ENCODE assay signal across 26 cellular contexts in the genomic region with DNA sequence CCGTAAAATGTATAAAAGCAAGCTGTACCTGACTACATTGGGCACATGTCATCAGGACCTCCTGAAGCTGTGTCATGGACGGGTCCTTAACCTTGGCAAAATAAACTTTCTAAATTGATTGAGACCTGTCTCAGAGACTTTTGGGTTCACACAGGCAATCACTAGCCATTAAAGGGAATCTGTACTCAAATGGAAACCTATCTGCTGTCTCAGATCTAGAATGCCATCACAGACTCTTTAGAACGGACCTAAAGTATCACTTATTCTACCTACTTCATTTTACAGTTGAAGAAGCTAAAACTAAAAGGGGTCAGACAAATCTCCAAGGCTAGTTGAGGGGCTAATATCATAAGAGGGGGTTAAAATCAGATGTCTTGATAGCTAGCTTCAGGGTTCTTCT. TPM values are rescaled to one million over a fixed set of nuclear protein-coding genes. Genes with fewer than 3 reads are reported as not detected.
DNase-seq lines count a peak whose midpoint lies in the region; ATAC-seq and TF ChIP-seq lines count a peak whose summit lies in the region.
"Had no signal": no experiment of that assay in that cellular context is flagged by ENCODE, and none has a peak within 500 bp of the region (broad histone marks: within the 10 kb centered on the region; RNA-seq: fewer than 3 reads in every experiment).

No MANE protein-coding gene starts in this region.

- POLR2A ChIA-PET in activated CD4-positive, alpha-beta T cell treated with anti-CD3 and anti-CD28 coated beads, Interleukin-2, amount 10 ng/mL, durations not matched to agents 7 days and 5 days (lab: Charles Lee) = no interaction called here

- 64 to 92% (median 86%) methylated on average over 3 of the region's 3 CpGs for WGBS in adrenal gland, 4 donors

- ATAC-seq in GM19351 (IDR thresholded peaks at IDR 0.05; ENCODE audit: unreplicated experiment) (peak; percentile 49), HG02588 (IDR thresholded peaks at IDR 0.05; ENCODE audit: unreplicated experiment) (no peak)
- peak; percentile 72 for ATAC-seq in activated T-helper 17 cell treated with anti-CD3 and anti-CD28 coated beads, Interleukin-2, amount 50 U/mL, for 72 hours (replicated peaks)
- ATAC-seq: left lung, right lobe of liver, upper lobe of right lung had no signal

- peak overlapping the region; percentile 45 for H3K4me3 Mint-ChIP-seq in activated CD4-positive, alpha-beta T cell treated with anti-CD3 and anti-CD28 coated beads, Interleukin-2, amount 10 ng/mL, durations not matched to agents 7 days and 5 days
- peak overlapping the region; percentile 55 for H3K4me3 Mint-ChIP-seq in activated T-helper 17 cell treated with anti-CD3 and anti-CD28 coated beads, Interleukin-2, amount 50 U/mL, for 72 hours
- H3K4me3 Mint-ChIP-seq: mesothelial cell of epicardium had no signal

- peaks cover 62% of the 10 kb centered on the region for H3K4me1 Mint-ChIP-seq in activated CD4-positive, alpha-beta T cell treated with anti-CD3 and anti-CD28 coated beads, Interleukin-2, amount 10 ng/mL, durations not matched to agents 7 days and 5 days
- peaks cover 18% of the 10 kb centered on the region for H3K4me1 Mint-ChIP-seq in activated T-helper 17 cell treated with anti-CD3 and anti-CD28 coated beads, Interleukin-2, amount 50 U/mL, for 72 hours
- H3K4me1 Mint-ChIP-seq: mesothelial cell of epicardium had no signal

- peaks cover 84% of the 10 kb centered on the region for H3K36me3 Mint-ChIP-seq in activated CD4-positive, alpha-beta T cell treated with anti-CD3 and anti-CD28 coated beads, Interleukin-2, amount 10 ng/mL, durations not matched to agents 7 days and 5 days (ENCODE audit: low read depth)
- H3K36me3 Mint-ChIP-seq in activated T-helper 17 cell treated with anti-CD3 and anti-CD28 coated beads, Interleukin-2, amount 50 U/mL, for 72 hours (ENCODE audit: low read depth) = peaks cover 24% of the 10 kb centered on the region
- H3K36me3 Mint-ChIP-seq: mesothelial cell of epicardium had no signal

- CTCF ChIA-PET in activated CD4-positive, alpha-beta T cell treated with anti-CD3 and anti-CD28 coated beads, Interleukin-2, amount 10 ng/mL, durations not matched to agents 7 days and 5 days (lab: Charles Lee) = interaction anchor here (2.6 kb wide), 1 partner anchor 8 kb away, joined by 13 read pairs; no protein-coding TSS in a partner anchor

- peaks cover 24% of the 10 kb centered on the region for H3K9me3 Mint-ChIP-seq in activated CD4-positive, alpha-beta T cell treated with anti-CD3 and anti-CD28 coated beads, Interleukin-2, amount 10 ng/mL, durations not matched to agents 7 days and 5 days
- H3K9me3 Mint-ChIP-seq in activated T-helper 17 cell treated with anti-CD3 and anti-CD28 coated beads, Interleukin-2, amount 50 U/mL, for 72 hours = no peaks in the 10 kb centered on the region

- H3K4me1 ChIP-seq in mononuclear cell (ENCODE audit: insufficient read depth, low read length) = peaks cover 15% of the 10 kb centered on the region
- no peaks in the 10 kb centered on the region for H3K4me1 ChIP-seq in adrenal gland (replicated peaks in 1 of 2)
- H3K4me1 ChIP-seq: left lung, parathyroid adenoma, right lobe of liver, upper lobe of right lung had no signal

- intact Hi-C loops in adrenal gland (cut with DNase I) = no loop called here

- no peaks in the 10 kb centered on the region for H3K36me3 ChIP-seq in adrenal gland (replicated peaks in 1 of 2)
- H3K36me3 ChIP-seq: left lung, right lobe of liver, upper lobe of right lung had no signal

- no peaks in the 10 kb centered on the region for H3K9me3 ChIP-seq in mononuclear cell (ENCODE audit: low read depth, low read length)
- no peaks in the 10 kb centered on the region for H3K9me3 ChIP-seq in adrenal gland (replicated peaks in 1 of 3)
- H3K9me3 ChIP-seq: left lung, right lobe of liver, SK-N-SH, upper lobe of right lung had no signal

- no peak for DNase-seq in activated CD4-positive, alpha-beta T cell treated with anti-CD3 and anti-CD28 coated beads, Interleukin-2, amount 10 ng/mL, durations not matched to agents 7 days and 5 days
- DNase-seq in activated CD4-positive, alpha-beta T cell treated with anti-CD3 and anti-CD28 coated beads for 1 hour = no peak
- DNase-seq in NOMO-1 (lab: John Stamatoyannopoulos, UW; ENCODE audit: unreplicated experiment in 2 of 2) (no peak), adrenal gland (no peak)
- DNase-seq: activated gamma-delta T cell treated with Interleukin-2 at 50 U/mL for 16 hours, Calu3, cerebellar nuclear complex, EL, HCEC 1CT, KG1, left lung, NCI-H2171, NCI-H526, right lobe of liver, RPMI8226, SK-N-SH, T-helper 9 cell, upper lobe of right lung had no signal

- H3K27me3 ChIP-seq in mononuclear cell (ENCODE audit: insufficient read depth, low read length) = no peaks in the 10 kb centered on the region
- no peaks in the 10 kb centered on the region for H3K27me3 ChIP-seq in adrenal gland
- H3K27me3 ChIP-seq: hepatocyte, left lung, right lobe of liver, upper lobe of right lung had no signal

- no peak for TF ChIP-seq POLR2A in adrenal gland (IDR thresholded peaks at IDR 0.05)

- H3K27ac Mint-ChIP-seq in activated CD4-positive, alpha-beta T cell treated with anti-CD3 and anti-CD28 coated beads, Interleukin-2, amount 10 ng/mL, durations not matched to agents 7 days and 5 days = no peak overlapping the region
- H3K27ac Mint-ChIP-seq in activated T-helper 17 cell treated with anti-CD3 and anti-CD28 coated beads, Interleukin-2, amount 50 U/mL, for 72 hours = no peak overlapping the region
- H3K27ac Mint-ChIP-seq: mesothelial cell of epicardium had no signal

- H3K4me3 ChIP-seq in mononuclear cell (ENCODE audit: low read length) = peak overlapping the region; percentile 0
- no peak overlapping the region for H3K4me3 ChIP-seq in adrenal gland
- H3K4me3 ChIP-seq: hepatocyte, left lung, right lobe of liver, upper lobe of right lung had no signal

- no peak overlapping the region for H3K27ac ChIP-seq in adrenal gland
- H3K27ac ChIP-seq: left lung, parathyroid adenoma, right lobe of liver, upper lobe of right lung had no signal

- H3K27me3 Mint-ChIP-seq in activated CD4-positive, alpha-beta T cell treated with anti-CD3 and anti-CD28 coated beads, Interleukin-2, amount 10 ng/mL, durations not matched to agents 7 days and 5 days = no peaks in the 10 kb centered on the region
- no peaks in the 10 kb centered on the region for H3K27me3 Mint-ChIP-seq in activated T-helper 17 cell treated with anti-CD3 and anti-CD28 coated beads, Interleukin-2, amount 50 U/mL, for 72 hours

- TF ChIP-seq CTCF in adrenal gland (IDR thresholded peaks at IDR 0.05) = no peak

RNA-seq across cellular contexts. Expression of a gene that starts 11.1 kb away (rescaled TPM):
- total RNA-seq in activated CD4-positive, alpha-beta T cell treated with anti-CD3 and anti-CD28 coated beads, Interleukin-2, amount 10 ng/mL, durations not matched to agents 7 days and 5 days = 10 to 100 TPM; 49.5 to 50.9 TPM
- 1 to 10 TPM; 1.4 to 1.5 TPM for total RNA-seq in activated T-helper 17 cell treated with anti-CD3 and anti-CD28 coated beads, Interleukin-2, amount 50 U/mL, for 72 hours
- total RNA-seq in mononuclear cell (88.1 TPM), adrenal gland (1 to 10 TPM in 6 of 8 donors, under 1 TPM in 1, not detected in 1; 0.48 to 7.2 (median 4.3) TPM)
- 1 to 10 TPM; 3.9 to 5.2 (median 4.4) TPM for polyA plus RNA-seq in adrenal gland
- total RNA-seq: Calu3, epithelial cell of proximal tubule had no signal

Comparison
In these comparisons a context has a peak if more than half of its experiments do, and no peak if none do; other contexts are left out.
1. RNA of a gene that starts 11.1 kb away (total RNA-seq): 88.1 TPM in mononuclear cell (single experiment) and 49.5 to 50.9 TPM in activated CD4-positive, alpha-beta T cell treated with anti-CD3 and anti-CD28 coated beads, Interleukin-2, amount 10 ng/mL, durations not matched to agents 7 days and 5 days; 0.48 to 7.2 TPM in adrenal gland and 1.4 to 1.5 TPM in activated T-helper 17 cell treated with anti-CD3 and anti-CD28 coated beads, Interleukin-2, amount 50 U/mL, for 72 hours; every median in the first group is over 4 times any median in the second.